In genomic region chr4:147076179-147076578, GRCh38 we compare ENCODE assay signal across 24 cellular contexts.
"Had no signal": no experiment of that assay in that cellular context is flagged by ENCODE, and none has a peak within 500 bp of the region (broad histone marks: within the 10 kb centered on the region; RNA-seq: fewer than 3 reads in every experiment).

No MANE protein-coding gene starts in this region.

- H3K4me1 Mint-ChIP-seq: activated B cell treated with CpG ODN at 0.5 μM for 24 hours; activated CD4-positive, alpha-beta T cell treated with anti-CD3 and anti-CD28 coated beads, Interleukin-2, amount 10 ng/mL, durations not matched to agents 24 days and 14 days; central memory CD8-positive, alpha-beta T cell; natural killer cell had no signal

- H3K4me1 ChIP-seq: uterus had no signal

- H3K27ac Mint-ChIP-seq: activated B cell treated with CpG ODN at 0.5 μM for 24 hours; activated CD4-positive, alpha-beta T cell treated with anti-CD3 and anti-CD28 coated beads, Interleukin-2, amount 10 ng/mL, durations not matched to agents 24 days and 14 days; activated naive CD8-positive, alpha-beta T cell; activated T-cell treated with anti-CD3 and anti-CD28 coated beads, Interleukin-2, amount 50 U/mL, for 72 hours; natural killer cell had no signal

- ATAC-seq: activated T-cell treated with anti-CD3 and anti-CD28 coated beads, Interleukin-2, amount 50 U/mL, for 72 hours; left lobe of liver; natural killer cell had no signal

- H3K27me3 ChIP-seq: tibial artery, uterus had no signal

- H3K4me3 ChIP-seq: esophagus squamous epithelium, tibial artery, uterus had no signal

- H3K9me3 Mint-ChIP-seq: activated CD4-positive, alpha-beta T cell treated with anti-CD3 and anti-CD28 coated beads, Interleukin-2, amount 10 ng/mL, durations not matched to agents 24 days and 14 days; central memory CD8-positive, alpha-beta T cell; natural killer cell had no signal

- DNase-seq: activated B cell treated with CpG ODN at 0.5 μM for 24 hours; activated CD4-positive, alpha-beta T cell treated with anti-CD3 and anti-CD28 coated beads, Interleukin-2, amount 10 ng/mL, durations not matched to agents 24 days and 14 days; activated CD8-positive, alpha-beta memory T cell treated with anti-CD3 and anti-CD28 coated beads, Interleukin-2, amount 50 U/mL, for 48 hours; activated gamma-delta T cell treated with Interleukin-2 at 50 U/mL for 16 hours; activated T-cell treated with anti-CD3 and anti-CD28 coated beads, Interleukin-2, amount 50 U/mL, for 72 hours; amniotic stem cell; cortex of kidney; effector CD4-positive, alpha-beta T cell; esophagus squamous epithelium; foreskin melanocyte; mesenchymal stem cell; natural killer cell; nucleus accumbens; posterior cingulate gyrus; retina; stimulated activated CD4-positive, alpha-beta T cell treated with anti-CD3 and anti-CD28 coated beads, Interleukin-15, amount 100 ng/mL, for 24 hours; stimulated activated CD4-positive, alpha-beta T cell treated with anti-CD3 and anti-CD28 coated beads, Interleukin-4, amount 100 ng/mL, for 24 hours; stimulated activated naive CD4-positive, alpha-beta T cell; T-helper 2 cell; tibial artery; uterus had no signal

- H3K27ac ChIP-seq: esophagus squamous epithelium, tibial artery, uterus had no signal

- H3K36me3 Mint-ChIP-seq: natural killer cell had no signal

- H3K36me3 ChIP-seq: esophagus squamous epithelium, tibial artery, uterus had no signal

- H3K27me3 Mint-ChIP-seq: activated CD4-positive, alpha-beta T cell treated with anti-CD3 and anti-CD28 coated beads, Interleukin-2, amount 10 ng/mL, durations not matched to agents 24 days and 14 days had no signal

- H3K9me3 ChIP-seq: tibial artery, uterus had no signal

- H3K4me3 Mint-ChIP-seq: activated B cell treated with CpG ODN at 0.5 μM for 24 hours; activated CD4-positive, alpha-beta T cell treated with anti-CD3 and anti-CD28 coated beads, Interleukin-2, amount 10 ng/mL, durations not matched to agents 24 days and 14 days; activated naive CD8-positive, alpha-beta T cell; activated T-cell treated with anti-CD3 and anti-CD28 coated beads, Interleukin-2, amount 50 U/mL, for 72 hours; central memory CD8-positive, alpha-beta T cell; natural killer cell had no signal
